Comparison of ENCODE assay signal across 8 cellular contexts in genomic region chr1:212665241-212666115, GRCh38. TPM values are rescaled to one million over a fixed set of nuclear protein-coding genes. Genes with fewer than 3 reads are reported as not detected.
DNase-seq lines count a peak whose midpoint lies in the region; ATAC-seq and TF ChIP-seq lines count a peak whose summit lies in the region.

No MANE protein-coding gene starts in this region.

- H3K9me3 ChIP-seq in lower lobe of right lung = no peaks in the 10 kb centered on the region

- CTCF ChIA-PET in AG04449 (lab: Yijun Ruan, JAX) = interaction anchor here (0.6 to 4.2 kb wide), 72 partner anchors 9 to 367 kb away, joined by 3 to 78 read pairs (median 5); partner anchors contain the start of genes ATF3, NSL1 and TATDN3

- peak overlapping the region; percentile 85 for H3K27ac ChIP-seq in lower lobe of right lung

- ATAC-seq in GM18868 (IDR thresholded peaks at IDR 0.05; ENCODE audit: unreplicated experiment) (peak; percentile 92), HG03159 (IDR thresholded peaks at IDR 0.05; ENCODE audit: unreplicated experiment) (peak; percentile 91), lower lobe of right lung (peak; percentile 95 to 96)

- TF ChIP-seq CTCF in AG04449 (IDR thresholded peaks at IDR 0.05; ENCODE audit: insufficient read depth, low read length, missing control alignments) = peak; percentile 99
- peak; percentile 99 for TF ChIP-seq CTCF in lower lobe of right lung (IDR thresholded peaks at IDR 0.05)

- no peaks in the 10 kb centered on the region for H3K36me3 ChIP-seq in lower lobe of right lung

- POLR2A ChIA-PET in AG04449 (lab: Yijun Ruan, JAX) = interaction anchor here (1.0 to 1.3 kb wide), 2 partner anchors 56 to 57 kb away, joined by 4 to 9 read pairs; partner anchors contain the start of gene ATF3

- DNase-seq in AG04449 (ENCODE audit: low read depth, low spot score) = no peak
- peak; percentile 71 for DNase-seq in NCI-H510A (lab: John Stamatoyannopoulos, UW)
- DNase-seq in activated CD4-positive, alpha-beta T cell treated with anti-CD3 and anti-CD28 coated beads, Interleukin-2, amount 50 U/mL, for 24 hours (ENCODE audit: low read depth in 1 of 2, low spot score in 1 of 2) = peak; percentile 69 to 73
- peak; percentile 69 to 81 for DNase-seq in dermis microvascular lymphatic vessel endothelial cell (ENCODE audit: low read depth in 2 of 2)
- DNase-seq in lower lobe of right lung = peak; percentile 90
- DNase-seq in stimulated activated CD4-positive, alpha-beta T cell treated with anti-CD3 and anti-CD28 coated beads, Interleukin-4, amount 100 ng/mL, for 48 hours (ENCODE audit: low read depth in 2 of 2) = peak; percentile 80

- peaks cover 50% of the 10 kb centered on the region for H3K4me1 ChIP-seq in lower lobe of right lung

- H3K4me3 ChIP-seq in AG04449 (ENCODE audit: low read depth, low read length) (peak overlapping the region; percentile 80), lower lobe of right lung (peak overlapping the region; percentile 68)

- no peaks in the 10 kb centered on the region for H3K27me3 ChIP-seq in lower lobe of right lung (ENCODE audit: low read depth)

- intact Hi-C loops in lower lobe of right lung (cut with DNase I) = no loop called here

RNA-seq across cellular contexts. Expression of gene BATF3, which starts 34.2 kb away (rescaled TPM):
- total RNA-seq in dermis microvascular lymphatic vessel endothelial cell = 0.64 and 1.4 TPM in 2 replicates
- 12.8 TPM for total RNA-seq in lower lobe of right lung

RNA-seq across cellular contexts. Expression of gene ATF3, which starts 56.9 kb away (rescaled TPM):
- total RNA-seq in dermis microvascular lymphatic vessel endothelial cell = 1.0 and 1.3 TPM in 2 replicates
- total RNA-seq in lower lobe of right lung = 25.8 TPM

Comparison
In these comparisons a context has a peak if more than half of its experiments do, and no peak if none do; other contexts are left out.
1. RNA of gene ATF3, which starts 56.9 kb away (total RNA-seq): 25.8 TPM in lower lobe of right lung (single experiment); 1.0 to 1.3 TPM in dermis microvascular lymphatic vessel endothelial cell; every median in the first group is over 10 times any median in the second.
2. Peak in every context shown above with its lines, with median percentiles within 50 percentile points of each other: ATAC-seq.